ENCODE assay signal across 1 cellular context in the genomic region with DNA sequence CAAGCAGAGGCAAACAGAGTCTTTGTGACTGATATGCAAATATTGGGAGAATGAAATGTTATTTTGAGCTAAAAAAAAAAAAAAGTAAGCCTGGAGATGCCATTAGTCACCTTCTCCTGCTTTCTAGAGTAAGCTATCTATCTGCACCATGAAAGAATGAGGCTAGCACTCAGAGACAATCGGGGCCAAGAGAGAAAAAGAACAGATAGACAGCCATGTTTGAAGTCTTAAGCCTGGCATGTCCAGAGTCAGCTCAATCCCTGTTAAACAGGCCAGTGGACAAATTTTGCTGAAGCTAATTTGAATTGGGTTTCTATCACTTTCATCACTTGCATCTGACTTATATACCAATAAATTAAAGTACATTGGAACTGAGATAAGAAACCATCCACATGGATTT.
TF ChIP-seq lines count a peak whose summit lies in the region.

No MANE protein-coding gene starts in this region.

TF ChIP-seq in GM23338, 12 proteins besides CTCF, POLR2A, EP300 and RAD21 (continued from another document):
- TF ChIP-seq CREB1 (CRISPR knock-in tag; IDR thresholded peaks at IDR 0.05; ENCODE audit: low read depth) = no peak
